Comparison of ENCODE assay signal across 10 cellular contexts in genomic region chr11:415640-416041, GRCh38. TPM values are rescaled to one million over a fixed set of nuclear protein-coding genes. Genes with fewer than 3 reads are reported as not detected.
DNase-seq lines count a peak whose midpoint lies in the region; ATAC-seq, FAIRE-seq and TF ChIP-seq lines count a peak whose summit lies in the region.
"Had no signal": no experiment of that assay in that cellular context is flagged by ENCODE, and none has a peak within 500 bp of the region (broad histone marks: within the 10 kb centered on the region; RNA-seq: fewer than 3 reads in every experiment).

No MANE protein-coding gene starts in this region.

- H4K20me1 ChIP-seq in astrocyte (ENCODE audit: insufficient read depth, low read length): no peaks in the 10 kb centered on the region

- H3K4me1 Mint-ChIP-seq in astrocyte (ENCODE audit: low read depth, unreplicated experiment): peaks cover 4% of the 10 kb centered on the region

- H3K36me3 Mint-ChIP-seq in astrocyte (ENCODE audit: low read depth, unreplicated experiment): no peaks in the 10 kb centered on the region

- TF ChIP-seq POLR2A in uterus (IDR thresholded peaks at IDR 0.05): no peak

- no peaks in the 10 kb centered on the region for H3K9me3 Mint-ChIP-seq in astrocyte (ENCODE audit: unreplicated experiment)

- DNase-seq in heart right ventricle: no peak
- DNase-seq in left ventricle myocardium superior: no peak
- DNase-seq in astrocyte (ENCODE audit: low read depth): no peak
- DNase-seq in uterus: no peak
- no peak for DNase-seq in NCI-H2171 (lab: John Stamatoyannopoulos, UW)
- no peak for DNase-seq in NCI-H2081 treated with DMSO at 0.1 percent for 48 hours (lab: John Stamatoyannopoulos, UW)
- DNase-seq in C1 segment of cervical spinal cord (lab: John Stamatoyannopoulos, UW): no peak
- DNase-seq: NCI-H1092 had no signal

- peak overlapping the region; percentile 67 for H3K4me2 ChIP-seq in astrocyte (ENCODE audit: low read length)

- FAIRE-seq in astrocyte (lab: Jason Lieb, UNC): no peak

- H3K4me1 ChIP-seq in heart right ventricle: peaks cover 0 to 36% (median 12%) of the 10 kb centered on the region in 9 donors
- peaks cover 15% of the 10 kb centered on the region for H3K4me1 ChIP-seq in astrocyte (ENCODE audit: insufficient read depth, low read length)
- peaks cover 41% of the 10 kb centered on the region for H3K4me1 ChIP-seq in mononuclear cell (ENCODE audit: insufficient read depth, low read length)
- peaks cover 0 to 10% of the 10 kb centered on the region in 2 donors for H3K4me1 ChIP-seq in uterus
- H3K4me1 ChIP-seq: SJSA1 had no signal

- ATAC-seq in heart right ventricle (peak in 4 of 8 donors; percentile 1 to 16 (median 5)), left ventricle myocardium superior (no peak)

- peak overlapping the region; percentile 43 to 69 (median 63) for H3K4me3 ChIP-seq in heart right ventricle
- H3K4me3 ChIP-seq in astrocyte (ENCODE audit: insufficient read depth, low read depth, low read length): no peak overlapping the region
- peak overlapping the region; percentile 52 for H3K4me3 ChIP-seq in mononuclear cell (ENCODE audit: low read length)
- H3K4me3 ChIP-seq in uterus: no peak overlapping the region
- H3K4me3 ChIP-seq: SJSA1 had no signal

- peak overlapping the region; percentile 87 to 97 (median 93) for H3K27ac ChIP-seq in heart right ventricle
- H3K27ac ChIP-seq in astrocyte (ENCODE audit: low read depth, low read length): no peak overlapping the region
- peak overlapping the region; percentile 65 to 66 for H3K27ac ChIP-seq in uterus
- H3K27ac ChIP-seq: SJSA1 had no signal

- peaks cover 27% of the 10 kb centered on the region for H3K27me3 Mint-ChIP-seq in astrocyte (ENCODE audit: low read depth, unreplicated experiment)

- no peak overlapping the region for H3K9ac ChIP-seq in astrocyte (ENCODE audit: low read length)

- H3K9me3 ChIP-seq in heart right ventricle (no peaks in the 10 kb centered on the region), astrocyte (ENCODE audit: insufficient read depth, low read depth, low read length) (no peaks in the 10 kb centered on the region), mononuclear cell (ENCODE audit: low read depth, low read length) (no peaks in the 10 kb centered on the region), uterus (no peaks in the 10 kb centered on the region)
- H3K9me3 ChIP-seq: SJSA1 had no signal

- intact Hi-C loops in heart right ventricle (cut with DNase I): loop anchor here in 1 of 10 donors (2.0 kb wide), 1 partner anchor 33 kb away; no protein-coding TSS in a partner anchor
- intact Hi-C loops in left ventricle myocardium superior (cut with micrococcal nuclease): no loop called here
- intact Hi-C loops in uterus (cut with DNase I; ENCODE audit: low total_unique reads): no loop called here

- H3K4me3 Mint-ChIP-seq in astrocyte (ENCODE audit: unreplicated experiment): no peak overlapping the region

- 59 to 62% methylated on average over 5 of the region's 5 CpGs for WGBS in heart right ventricle, 2 donors

- H3K27ac Mint-ChIP-seq in astrocyte (ENCODE audit: unreplicated experiment): no peak overlapping the region

- TF ChIP-seq CTCF in heart right ventricle (IDR thresholded peaks at IDR 0.05) (no peak), astrocyte (IDR thresholded peaks at IDR 0.05; ENCODE audit: insufficient read depth, low read depth, low read length) (no peak), uterus (IDR thresholded peaks at IDR 0.05) (no peak)

- H2AFZ ChIP-seq in astrocyte (ENCODE audit: low read depth, low read length): no peak overlapping the region

- H3K79me2 ChIP-seq in astrocyte (ENCODE audit: insufficient read depth, low read length): no peaks in the 10 kb centered on the region

- no peaks in the 10 kb centered on the region for H3K36me3 ChIP-seq in heart right ventricle
- no peaks in the 10 kb centered on the region for H3K36me3 ChIP-seq in astrocyte (ENCODE audit: insufficient read depth, low read length)
- H3K36me3 ChIP-seq in uterus: no peaks in the 10 kb centered on the region
- H3K36me3 ChIP-seq: SJSA1 had no signal

- H3K27me3 ChIP-seq in heart right ventricle (peaks cover 9 to 59% (median 48%) of the 10 kb centered on the region in 7 donors), astrocyte (ENCODE audit: insufficient read depth, low read length) (peaks cover 5% of the 10 kb centered on the region), mononuclear cell (ENCODE audit: insufficient read depth, low read length) (no peaks in the 10 kb centered on the region), uterus (peaks cover 3 to 4% of the 10 kb centered on the region in 2 donors)

RNA-seq across cellular contexts. Expression of gene SIGIRR, which starts 0.8 kb away (rescaled TPM):
- total RNA-seq in heart right ventricle: 10 to 100 TPM; 20.4 to 52.4 (median 30.0) TPM
- polyA plus RNA-seq in heart right ventricle: 100 to 1,000 TPM in 1 of 2 donors, 10 to 100 TPM in 1; 56.0 to 187 TPM
- 47.5 TPM for total RNA-seq in left ventricle myocardium superior
- 6.2 and 7.2 TPM in 2 replicates for total RNA-seq in astrocyte
- total RNA-seq in mononuclear cell: 50.9 TPM
- 10 to 100 TPM; 13.3 to 61.5 (median 38.4) TPM for total RNA-seq in uterus

RNA-seq across cellular contexts. Expression of gene PKP3, which starts 21.6 kb away (rescaled TPM):
- total RNA-seq in heart right ventricle (1 to 10 TPM in 4 of 10 donors, under 1 TPM in 6; 0.19 to 3.0 (median 0.74) TPM), left ventricle myocardium superior (0.84 TPM), astrocyte (1.1 and 2.1 TPM in 2 replicates), mononuclear cell (not detected), uterus (1 to 10 TPM in 2 of 4 donors, under 1 TPM in 1, not detected in 1; 0.46 to 5.1 (median 1.5) TPM)
- under 1 TPM; 0.13 to 0.80 TPM for polyA plus RNA-seq in heart right ventricle

RNA-seq across cellular contexts. Expression of gene ANO9, which starts 26.2 kb away (rescaled TPM):
- total RNA-seq in heart right ventricle (1 to 10 TPM in 1 of 10 donors, under 1 TPM in 5, not detected in 4; 0.05 to 2.3 (median 0.19) TPM), left ventricle myocardium superior (1.3 TPM), astrocyte (0.82 and 1.9 TPM in 2 replicates), mononuclear cell (19.9 TPM), uterus (1 to 10 TPM in 2 of 4 donors, under 1 TPM in 2; 0.59 to 8.2 (median 1.1) TPM)
- under 1 TPM; 0.13 to 0.37 TPM for polyA plus RNA-seq in heart right ventricle
- total RNA-seq: SJSA1 had no signal

RNA-seq across cellular contexts. Expression of gene PTDSS2, which starts 34.4 kb away (rescaled TPM):
- total RNA-seq in heart right ventricle (10 to 100 TPM; 16.7 to 37.9 (median 24.8) TPM), left ventricle myocardium superior (31.8 TPM), astrocyte (40.3 and 47.3 TPM in 2 replicates), mononuclear cell (8.8 TPM), uterus (10 to 100 TPM; 20.7 to 43.7 (median 22.8) TPM)
- 10 to 100 TPM; 31.4 to 55.5 TPM for polyA plus RNA-seq in heart right ventricle

RNA-seq across cellular contexts. Expression of gene B4GALNT4, which starts 46.3 kb away (rescaled TPM):
- 1 to 10 TPM in 1 of 10 donors, under 1 TPM in 6, not detected in 3; 0.09 to 1.6 (median 0.25) TPM for total RNA-seq in heart right ventricle
- 1 to 10 TPM in 1 of 2 donors, under 1 TPM in 1; 0.75 to 1.7 TPM for polyA plus RNA-seq in heart right ventricle
- total RNA-seq in left ventricle myocardium superior: 0.50 TPM
- 64.6 and 68.5 TPM in 2 replicates for total RNA-seq in astrocyte
- 0.21 TPM for total RNA-seq in mononuclear cell
- total RNA-seq in uterus: 10 to 100 TPM in 2 of 4 donors, 1 to 10 TPM in 2; 1.8 to 39.7 (median 19.9) TPM
- total RNA-seq: SJSA1 had no signal

Comparison
In these comparisons a context has a peak if more than half of its experiments do, and no peak if none do; other contexts are left out.
1. H3K4me3 ChIP-seq: peak in heart right ventricle (10 of 10) and mononuclear cell (single experiment); none in astrocyte (single experiment) and uterus (0 of 2).